ENCODE assay signal across 8 cellular contexts in the genomic region with DNA sequence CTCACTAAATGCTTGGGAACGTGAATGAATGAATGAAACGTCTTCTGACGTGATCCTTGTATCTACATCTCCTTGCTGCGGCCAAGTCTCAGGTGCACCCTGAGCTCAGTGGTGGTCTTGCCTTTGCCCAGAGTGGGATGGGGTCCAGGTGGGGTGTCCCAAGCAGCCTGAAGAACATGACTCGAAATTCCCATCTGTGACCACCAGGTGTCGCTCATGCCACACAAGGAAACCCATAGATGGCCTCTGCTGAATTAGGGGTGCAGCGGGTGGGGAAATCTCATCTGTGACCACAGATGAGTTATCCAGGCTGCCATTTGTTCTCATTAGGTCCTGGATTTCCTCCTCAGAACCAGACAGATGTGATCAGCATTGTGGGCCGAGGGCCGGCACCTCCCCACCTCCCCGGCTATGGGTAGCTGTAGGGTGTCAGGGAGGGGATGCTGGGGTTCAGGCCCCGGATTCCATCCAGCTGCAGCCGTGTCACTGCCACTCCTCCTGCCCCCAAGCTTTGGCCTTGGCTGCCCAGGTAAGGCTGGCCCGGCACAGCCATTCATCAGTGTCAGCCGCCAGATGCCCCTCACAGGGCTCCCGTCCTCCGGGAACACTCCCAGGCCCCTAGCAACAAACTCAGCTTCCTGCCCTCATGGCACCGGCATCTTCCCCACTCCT. TPM values are rescaled to one million over a fixed set of nuclear protein-coding genes. Genes with fewer than 3 reads are reported as not detected.
DNase-seq lines count a peak whose midpoint lies in the region; ATAC-seq and TF ChIP-seq lines count a peak whose summit lies in the region.

No MANE protein-coding gene starts in this region.

- no peaks in the 10 kb centered on the region for H3K9me3 Mint-ChIP-seq in central memory CD8-positive, alpha-beta T cell

- H3K4me1 Mint-ChIP-seq in central memory CD8-positive, alpha-beta T cell = peaks cover 27% of the 10 kb centered on the region

- H3K4me3 ChIP-seq in AG04450 (ENCODE audit: low read depth, low read length) (no peak overlapping the region), left lung (no peak overlapping the region)

- H3K36me3 ChIP-seq in left lung = no peaks in the 10 kb centered on the region

- H3K4me1 ChIP-seq in left lung = peaks cover 3 to 31% of the 10 kb centered on the region in 2 donors

- H3K4me3 Mint-ChIP-seq in central memory CD8-positive, alpha-beta T cell = peak overlapping the region; percentile 36

- intact Hi-C loops in left lung (cut with DNase I) = no loop called here

- peaks cover 4% of the 10 kb centered on the region for H3K36me3 Mint-ChIP-seq in central memory CD8-positive, alpha-beta T cell (ENCODE audit: insufficient read depth)

- no peak overlapping the region for H3K27ac Mint-ChIP-seq in central memory CD8-positive, alpha-beta T cell (ENCODE audit: low read depth)

- H3K27ac ChIP-seq in AG04450 (ENCODE audit: low read depth, low read length) (no peak overlapping the region), left lung (peak overlapping the region; percentile 88 to 92)

- CTCF ChIA-PET in AG04450 (lab: Charles Lee) = interaction anchor here (0.6 to 3.3 kb wide), 42 partner anchors 8 to 1766 kb away, joined by 3 to 26 read pairs (median 4); no protein-coding TSS in a partner anchor

- H3K27me3 ChIP-seq in AG04450 (ENCODE audit: control insufficient read depth, insufficient read depth, low read length) (no peaks in the 10 kb centered on the region), left lung (no peaks in the 10 kb centered on the region)

- H3K9me3 ChIP-seq in AG04450 (ENCODE audit: control insufficient read depth, insufficient read depth, low read length) (no peaks in the 10 kb centered on the region; the same call in 1 of the 2 replicates), left lung (no peaks in the 10 kb centered on the region)

- POLR2A ChIA-PET in AG04450 (lab: Yijun Ruan, JAX) = interaction anchor here (0.6 kb wide), 1 partner anchor 111 kb away, joined by 3 read pairs; no protein-coding TSS in a partner anchor

- TF ChIP-seq CTCF in AG04450 (IDR thresholded peaks at IDR 0.05; ENCODE audit: low read depth, low read length) = peak; percentile 91
- peak; percentile 80 to 92 for TF ChIP-seq CTCF in left lung (IDR thresholded peaks at IDR 0.05)

- ATAC-seq in GM18502 (IDR thresholded peaks at IDR 0.05; ENCODE audit: poor library complexity, unreplicated experiment) (peak; percentile 33), left lung (peak; percentile 47), HG03520 (IDR thresholded peaks at IDR 0.05; ENCODE audit: unreplicated experiment) (no peak)
- no peak for ATAC-seq in central memory CD8-positive, alpha-beta T cell (replicated peaks; ENCODE audit: extremely low read depth, poor library complexity, severe bottlenecking)

- DNase-seq in AG04450 (ENCODE audit: low read depth, low spot score) = peak; percentile 42
- peak; percentile 61 for DNase-seq in NCI-H1694 (lab: John Stamatoyannopoulos, UW)
- peak; percentile 60 to 72 for DNase-seq in activated CD4-positive, alpha-beta T cell treated with anti-CD3 and anti-CD28 coated beads for 24 hours (ENCODE audit: low read depth in 2 of 2)
- DNase-seq in central memory CD8-positive, alpha-beta T cell (ENCODE audit: low spot score in 2 of 2) = peak; percentile 54 to 74
- peak in 1 of 2 donors; percentile 73 for DNase-seq in left lung
- peak; percentile 48 to 65 (median 60) for DNase-seq in stimulated activated CD4-positive, alpha-beta T cell treated with anti-CD3 and anti-CD28 coated beads, TNF-alpha, amount 100 ng/mL, for 48 hours (ENCODE audit: low read depth in 3 of 3)

- no peaks in the 10 kb centered on the region for H3K27me3 Mint-ChIP-seq in central memory CD8-positive, alpha-beta T cell

RNA-seq across cellular contexts. Expression of a gene that starts 21.0 kb away (rescaled TPM):
- 97.4 and 110 TPM in 2 replicates for polyA plus RNA-seq in AG04450 (2011; rRNA removed)
- 114 and 135 TPM in 2 replicates for polyA minus RNA-seq in AG04450 (2011; rRNA and poly(A)+ RNA removed)
- total RNA-seq in left lung = 10 to 100 TPM; 48.7 to 55.5 TPM

Comparison
In these comparisons a context has a peak if more than half of its experiments do, and no peak if none do; other contexts are left out.
1. ATAC-seq: peak in GM18502 (single experiment) and left lung (single experiment); none in central memory CD8-positive, alpha-beta T cell (single experiment) and HG03520 (single experiment).